Comparison of ENCODE assay signal across 1 cellular context in genomic region chr6:30042476-30042875, GRCh38.
TF ChIP-seq lines count a peak whose summit lies in the region.

No MANE protein-coding gene starts in this region.

TF ChIP-seq in GM12878, 131 proteins besides CTCF, POLR2A, EP300 and RAD21 (continued from another document and continues in another):
- TF ChIP-seq ZNF687 (IDR thresholded peaks at IDR 0.05) (peak; percentile 43), MAX (IDR thresholded peaks at IDR 0.05; ENCODE audit: low read depth, low read length) (0 out of 2 replicates have a peak, but pooled peaks have one; percentile 40), MEF2A (IDR thresholded peaks at IDR 0.05; ENCODE audit: insufficient read depth, low read depth, low read length) (no peak), PAX8 (IDR thresholded peaks at IDR 0.05) (no peak), CHD1 (IDR thresholded peaks at IDR 0.05; ENCODE audit: low read depth, low read length) (no peak), IRF4 (IDR thresholded peaks at IDR 0.05; ENCODE audit: low read depth, low read length) (0 out of 2 replicates have a peak, but pooled peaks have one; percentile 12), IKZF2 (IDR thresholded peaks at IDR 0.05) (peak; percentile 59 to 66; a peak in 3 of 4 replicates), NFIC (IDR thresholded peaks at IDR 0.05; ENCODE audit: low read depth, low read length) (peak; percentile 8; the same call in 1 of the 2 replicates), RUNX3 (IDR thresholded peaks at IDR 0.05; ENCODE audit: low read length) (peak; percentile 76), ZSCAN29 (IDR thresholded peaks at IDR 0.05) (no peak), CREB1 (IDR thresholded peaks at IDR 0.05; ENCODE audit: low read depth) (no peak), POLR2AphosphoS5 (IDR thresholded peaks at IDR 0.05; ENCODE audit: low read length) (no peak), RAD51 (IDR thresholded peaks at IDR 0.05) (peak; percentile 48; the same call in 1 of the 2 replicates), PBX3 (IDR thresholded peaks at IDR 0.05; ENCODE audit: insufficient replicate concordance, low read depth, low read length) (no peak), ZNF217 (IDR thresholded peaks at IDR 0.05) (no peak), ZNF592 (IDR thresholded peaks at IDR 0.05) (no peak), JUNB (IDR thresholded peaks at IDR 0.05) (no peak), MLLT1 (IDR thresholded peaks at IDR 0.05) (0 out of 2 replicates have a peak, but pooled peaks have one; percentile 30), ATF7 (IDR thresholded peaks at IDR 0.05; ENCODE audit: low read depth) (peak; percentile 53), HDAC6 (IDR thresholded peaks at IDR 0.05; ENCODE audit: unreplicated experiment) (no peak), ZNF384 (IDR thresholded peaks at IDR 0.05; ENCODE audit: borderline replicate concordance, low read depth, low read length) (peak; percentile 71; the same call in 1 of the 2 replicates), EED (IDR thresholded peaks at IDR 0.05; ENCODE audit: low read depth) (no peak), BCL11A (IDR thresholded peaks at IDR 0.05; ENCODE audit: low read depth, low read length) (0 out of 2 replicates have a peak, but pooled peaks have one; percentile 43), FOXM1 (IDR thresholded peaks at IDR 0.05; ENCODE audit: low read depth, low read length) (no peak), PAX5 (IDR thresholded peaks at IDR 0.05; ENCODE audit: borderline replicate concordance, low read depth, low read length) (0 out of 2 replicates have a peak, but pooled peaks have one; percentile 30), TCF12 (IDR thresholded peaks at IDR 0.05; ENCODE audit: low read depth, low read length) (0 out of 2 replicates have a peak, but pooled peaks have one; percentile 14), YBX1 (IDR thresholded peaks at IDR 0.05) (no peak), POLR2AphosphoS2 (IDR thresholded peaks at IDR 0.05; ENCODE audit: low read depth, low read length) (no peak), CBX5 (IDR thresholded peaks at IDR 0.05; ENCODE audit: low read depth) (no peak), IKZF1 (conservative IDR thresholded peaks at IDR 0.05) (peak; percentile 66), CHD2 (IDR thresholded peaks at IDR 0.05; ENCODE audit: borderline replicate concordance, low read depth, low read length) (no peak), BMI1 (IDR thresholded peaks at IDR 0.05; ENCODE audit: borderline replicate concordance) (no peak), FOXK2 (IDR thresholded peaks at IDR 0.05) (peak; percentile 75; the same call in 1 of the 2 replicates), POU2F2 (IDR thresholded peaks at IDR 0.05; ENCODE audit: borderline replicate concordance, low read depth, low read length) (no peak)
- TF ChIP-seq, protein P1, sequence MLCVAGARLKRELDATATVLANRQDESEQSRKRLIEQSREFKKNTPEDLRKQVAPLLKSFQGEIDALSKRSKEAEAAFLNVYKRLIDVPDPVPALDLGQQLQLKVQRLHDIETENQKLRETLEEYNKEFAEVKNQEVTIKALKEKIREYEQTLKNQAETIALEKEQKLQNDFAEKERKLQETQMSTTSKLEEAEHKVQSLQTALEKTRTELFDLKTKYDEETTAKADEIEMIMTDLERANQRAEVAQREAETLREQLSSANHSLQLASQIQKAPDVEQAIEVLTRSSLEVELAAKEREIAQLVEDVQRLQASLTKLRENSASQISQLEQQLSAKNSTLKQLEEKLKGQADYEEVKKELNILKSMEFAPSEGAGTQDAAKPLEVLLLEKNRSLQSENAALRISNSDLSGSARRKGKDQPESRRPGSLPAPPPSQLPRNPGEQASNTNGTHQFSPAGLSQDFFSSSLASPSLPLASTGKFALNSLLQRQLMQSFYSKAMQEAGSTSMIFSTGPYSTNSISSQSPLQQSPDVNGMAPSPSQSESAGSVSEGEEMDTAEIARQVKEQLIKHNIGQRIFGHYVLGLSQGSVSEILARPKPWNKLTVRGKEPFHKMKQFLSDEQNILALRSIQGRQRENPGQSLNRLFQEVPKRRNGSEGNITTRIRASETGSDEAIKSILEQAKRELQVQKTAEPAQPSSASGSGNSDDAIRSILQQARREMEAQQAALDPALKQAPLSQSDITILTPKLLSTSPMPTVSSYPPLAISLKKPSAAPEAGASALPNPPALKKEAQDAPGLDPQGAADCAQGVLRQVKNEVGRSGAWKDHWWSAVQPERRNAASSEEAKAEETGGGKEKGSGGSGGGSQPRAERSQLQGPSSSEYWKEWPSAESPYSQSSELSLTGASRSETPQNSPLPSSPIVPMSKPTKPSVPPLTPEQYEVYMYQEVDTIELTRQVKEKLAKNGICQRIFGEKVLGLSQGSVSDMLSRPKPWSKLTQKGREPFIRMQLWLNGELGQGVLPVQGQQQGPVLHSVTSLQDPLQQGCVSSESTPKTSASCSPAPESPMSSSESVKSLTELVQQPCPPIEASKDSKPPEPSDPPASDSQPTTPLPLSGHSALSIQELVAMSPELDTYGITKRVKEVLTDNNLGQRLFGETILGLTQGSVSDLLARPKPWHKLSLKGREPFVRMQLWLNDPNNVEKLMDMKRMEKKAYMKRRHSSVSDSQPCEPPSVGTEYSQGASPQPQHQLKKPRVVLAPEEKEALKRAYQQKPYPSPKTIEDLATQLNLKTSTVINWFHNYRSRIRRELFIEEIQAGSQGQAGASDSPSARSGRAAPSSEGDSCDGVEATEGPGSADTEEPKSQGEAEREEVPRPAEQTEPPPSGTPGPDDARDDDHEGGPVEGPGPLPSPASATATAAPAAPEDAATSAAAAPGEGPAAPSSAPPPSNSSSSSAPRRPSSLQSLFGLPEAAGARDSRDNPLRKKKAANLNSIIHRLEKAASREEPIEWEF (IDR thresholded peaks at IDR 0.05; ENCODE audit: insufficient replicate concordance, low read depth, low read length), result no peak
- TF ChIP-seq, protein P2, sequence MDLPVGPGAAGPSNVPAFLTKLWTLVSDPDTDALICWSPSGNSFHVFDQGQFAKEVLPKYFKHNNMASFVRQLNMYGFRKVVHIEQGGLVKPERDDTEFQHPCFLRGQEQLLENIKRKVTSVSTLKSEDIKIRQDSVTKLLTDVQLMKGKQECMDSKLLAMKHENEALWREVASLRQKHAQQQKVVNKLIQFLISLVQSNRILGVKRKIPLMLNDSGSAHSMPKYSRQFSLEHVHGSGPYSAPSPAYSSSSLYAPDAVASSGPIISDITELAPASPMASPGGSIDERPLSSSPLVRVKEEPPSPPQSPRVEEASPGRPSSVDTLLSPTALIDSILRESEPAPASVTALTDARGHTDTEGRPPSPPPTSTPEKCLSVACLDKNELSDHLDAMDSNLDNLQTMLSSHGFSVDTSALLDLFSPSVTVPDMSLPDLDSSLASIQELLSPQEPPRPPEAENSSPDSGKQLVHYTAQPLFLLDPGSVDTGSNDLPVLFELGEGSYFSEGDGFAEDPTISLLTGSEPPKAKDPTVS (IDR thresholded peaks at IDR 0.05; ENCODE audit: low read depth, low read length), result no peak
- TF ChIP-seq, protein P3, sequence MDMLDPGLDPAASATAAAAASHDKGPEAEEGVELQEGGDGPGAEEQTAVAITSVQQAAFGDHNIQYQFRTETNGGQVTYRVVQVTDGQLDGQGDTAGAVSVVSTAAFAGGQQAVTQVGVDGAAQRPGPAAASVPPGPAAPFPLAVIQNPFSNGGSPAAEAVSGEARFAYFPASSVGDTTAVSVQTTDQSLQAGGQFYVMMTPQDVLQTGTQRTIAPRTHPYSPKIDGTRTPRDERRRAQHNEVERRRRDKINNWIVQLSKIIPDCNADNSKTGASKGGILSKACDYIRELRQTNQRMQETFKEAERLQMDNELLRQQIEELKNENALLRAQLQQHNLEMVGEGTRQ (IDR thresholded peaks at IDR 0.05; ENCODE audit: borderline replicate concordance, low read depth, low read length), result no peak
- TF ChIP-seq, protein P4, sequence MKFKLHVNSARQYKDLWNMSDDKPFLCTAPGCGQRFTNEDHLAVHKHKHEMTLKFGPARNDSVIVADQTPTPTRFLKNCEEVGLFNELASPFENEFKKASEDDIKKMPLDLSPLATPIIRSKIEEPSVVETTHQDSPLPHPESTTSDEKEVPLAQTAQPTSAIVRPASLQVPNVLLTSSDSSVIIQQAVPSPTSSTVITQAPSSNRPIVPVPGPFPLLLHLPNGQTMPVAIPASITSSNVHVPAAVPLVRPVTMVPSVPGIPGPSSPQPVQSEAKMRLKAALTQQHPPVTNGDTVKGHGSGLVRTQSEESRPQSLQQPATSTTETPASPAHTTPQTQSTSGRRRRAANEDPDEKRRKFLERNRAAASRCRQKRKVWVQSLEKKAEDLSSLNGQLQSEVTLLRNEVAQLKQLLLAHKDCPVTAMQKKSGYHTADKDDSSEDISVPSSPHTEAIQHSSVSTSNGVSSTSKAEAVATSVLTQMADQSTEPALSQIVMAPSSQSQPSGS (IDR thresholded peaks at IDR 0.05; ENCODE audit: low read length), result 0 out of 2 replicates have a peak, but pooled peaks have one; percentile 45
- TF ChIP-seq, protein P5, sequence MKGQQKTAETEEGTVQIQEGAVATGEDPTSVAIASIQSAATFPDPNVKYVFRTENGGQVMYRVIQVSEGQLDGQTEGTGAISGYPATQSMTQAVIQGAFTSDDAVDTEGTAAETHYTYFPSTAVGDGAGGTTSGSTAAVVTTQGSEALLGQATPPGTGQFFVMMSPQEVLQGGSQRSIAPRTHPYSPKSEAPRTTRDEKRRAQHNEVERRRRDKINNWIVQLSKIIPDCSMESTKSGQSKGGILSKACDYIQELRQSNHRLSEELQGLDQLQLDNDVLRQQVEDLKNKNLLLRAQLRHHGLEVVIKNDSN (IDR thresholded peaks at IDR 0.05; ENCODE audit: borderline replicate concordance, extremely low read length, insufficient read depth, low read depth, low read length), result no peak
